8 cellular contexts compared by ENCODE assay signal in genomic region chr20:49045440-49046086, GRCh38. TPM values are rescaled to one million over a fixed set of nuclear protein-coding genes. Genes with fewer than 3 reads are reported as not detected.
A peak's percentile ranks its signal among the peaks of the same experiment; 100 is the strongest.
DNase-seq lines count a peak whose midpoint lies in the region; ATAC-seq and TF ChIP-seq lines count a peak whose summit lies in the region.

No MANE protein-coding gene starts in this region.

- TF ChIP-seq EP300 in upper lobe of left lung (IDR thresholded peaks at IDR 0.05): no peak

- H3K27me3 ChIP-seq in duodenal mucosa (ENCODE audit: control insufficient read depth in 1 of 2, insufficient read depth in 2 of 2, low read length in 2 of 2) (no peaks in the 10 kb centered on the region), upper lobe of left lung (no peaks in the 10 kb centered on the region)

- no peaks in the 10 kb centered on the region for H3K36me3 ChIP-seq in duodenal mucosa (ENCODE audit: control insufficient read depth in 1 of 2, insufficient read depth in 2 of 2, low read length in 2 of 2)
- no peaks in the 10 kb centered on the region for H3K36me3 ChIP-seq in upper lobe of left lung

- peak overlapping the region; percentile 79 for H3K27ac ChIP-seq in duodenal mucosa (ENCODE audit: low read depth, low read length)
- peak overlapping the region; percentile 91 to 98 (median 96) for H3K27ac ChIP-seq in upper lobe of left lung

- peak overlapping the region; percentile 75 to 85 for H3K9ac ChIP-seq in duodenal mucosa (ENCODE audit: low read depth in 1 of 2, low read length in 2 of 2)

- TF ChIP-seq CTCF in AG10803 (conservative IDR thresholded peaks at IDR 0.05; ENCODE audit: low read length) (no peak), upper lobe of left lung (IDR thresholded peaks at IDR 0.05) (no peak)

- peaks cover 0 to 16% of the 10 kb centered on the region in 2 donors for H3K4me1 ChIP-seq in duodenal mucosa (ENCODE audit: control insufficient read depth in 1 of 2, insufficient read depth in 2 of 2, low read length in 2 of 2)
- H3K4me1 ChIP-seq in upper lobe of left lung: peaks cover 14 to 26% (median 17%) of the 10 kb centered on the region in 4 donors

- H3K9me3 ChIP-seq in duodenal mucosa (ENCODE audit: control insufficient read depth in 1 of 2, low read length in 2 of 2) (no peaks in the 10 kb centered on the region), upper lobe of left lung (no peaks in the 10 kb centered on the region)

- ATAC-seq in GM21381 (IDR thresholded peaks at IDR 0.05; ENCODE audit: unreplicated experiment): peak; percentile 2
- peak; percentile 39 to 52 for ATAC-seq in upper lobe of left lung (ENCODE audit: low FRiP score in 2 of 2)
- no peak for ATAC-seq in HG03045 (IDR thresholded peaks at IDR 0.05; ENCODE audit: unreplicated experiment)

- no peak for DNase-seq in AG10803 (ENCODE audit: low read depth)
- DNase-seq in RPMI7951 (ENCODE audit: low read depth): peak; percentile 16
- DNase-seq in mucosa of gallbladder (ENCODE audit: low spot score): peak; percentile 25
- DNase-seq in upper lobe of left lung: peak in 1 of 2 donors; percentile 62
- no peak for DNase-seq in SW 1271 (lab: John Stamatoyannopoulos, UW)

- 2 to 3% methylated on average over 12 of the region's 12 CpGs for WGBS in upper lobe of left lung, 2 donors

- no peak for TF ChIP-seq POLR2A in upper lobe of left lung (IDR thresholded peaks at IDR 0.05)

- H3K4me3 ChIP-seq in AG10803 (ENCODE audit: low read length): peak overlapping the region; percentile 99
- peak overlapping the region; percentile 81 to 98 for H3K4me3 ChIP-seq in duodenal mucosa (ENCODE audit: low read depth in 1 of 2, low read length in 2 of 2)
- peak overlapping the region; percentile 96 to 100 (median 98) for H3K4me3 ChIP-seq in upper lobe of left lung

RNA-seq across cellular contexts. Expression of gene CSE1L, which starts 0.5 kb away (rescaled TPM):
- 248 and 336 TPM in 2 replicates for total RNA-seq in RPMI7951 (2014; rRNA removed; shearing (Covaris generic))
- total RNA-seq in mucosa of gallbladder: 42.5 TPM
- 10 to 100 TPM; 10.4 to 40.4 (median 27.2) TPM for total RNA-seq in upper lobe of left lung

Comparison
In these comparisons a context has a peak if more than half of its experiments do, and no peak if none do; other contexts are left out.
1. DNase-seq: peak in RPMI7951 (single experiment) and mucosa of gallbladder (single experiment); none in AG10803 (single experiment) and SW 1271 (0 of 2).
2. Peak in every context shown above with its lines, with median percentiles within 50 percentile points of each other: H3K4me3 ChIP-seq.